Comparison of ENCODE assay signal across 23 cellular contexts in genomic region chr6:44473870-44474631, GRCh38.
DNase-seq lines count a peak whose midpoint lies in the region; ATAC-seq, FAIRE-seq and TF ChIP-seq lines count a peak whose summit lies in the region.
"Had no signal": no experiment of that assay in that cellular context is flagged by ENCODE, and none has a peak within 500 bp of the region (broad histone marks: within the 10 kb centered on the region; RNA-seq: fewer than 3 reads in every experiment).

No MANE protein-coding gene starts in this region.

- H3K36me3 Mint-ChIP-seq in Calu3 (ENCODE audit: insufficient read depth, unreplicated experiment): peaks cover 7% of the 10 kb centered on the region
- H3K36me3 Mint-ChIP-seq in activated CD4-positive, alpha-beta T cell treated with anti-CD3 and anti-CD28 coated beads, Interleukin-2, amount 10 ng/mL, durations not matched to agents 7 days and 5 days (ENCODE audit: low read depth): no peaks in the 10 kb centered on the region
- H3K36me3 Mint-ChIP-seq: CD4-positive, CD25-positive, alpha-beta regulatory T cell had no signal

- H2AK9ac ChIP-seq in IMR-90 (replicated peaks; ENCODE audit: low read depth, low read length, poor library complexity): no peak overlapping the region

- H2BK5ac ChIP-seq in IMR-90 (ENCODE audit: low read depth, low read length, poor library complexity, severe bottlenecking): no peak overlapping the region
- H2BK5ac ChIP-seq in H1 (ENCODE audit: low read depth, low read length): peak overlapping the region; percentile 91; the same call in 1 of the 2 replicates

- H4K8ac ChIP-seq in IMR-90 (ENCODE audit: low read depth in 2 of 2, low read length in 2 of 2) (no peak overlapping the region), H1 (ENCODE audit: extremely low read depth, insufficient read depth, low read length) (peak overlapping the region; percentile 28; the same call in 1 of the 2 replicates)

- no peaks in the 10 kb centered on the region for H3K23me2 ChIP-seq in H1 (ENCODE audit: low read depth, low read length)

- H3K4me2 ChIP-seq in IMR-90 (ENCODE audit: low read depth, low read length): no peak overlapping the region
- H3K4me2 ChIP-seq in H1 (ENCODE audit: insufficient read depth in 1 of 2, low read depth in 2 of 2, low read length in 2 of 2): no peak overlapping the region
- no peak overlapping the region for H3K4me2 ChIP-seq in osteoblast (ENCODE audit: insufficient read depth, low read length)

- H3K9me3 ChIP-seq in IMR-90 (ENCODE audit: control insufficient read depth, insufficient read depth, low read length) (no peaks in the 10 kb centered on the region), H1 (ENCODE audit: insufficient read depth in 2 of 2, low read depth in 1 of 2, low read length in 1 of 2) (no peaks in the 10 kb centered on the region), osteoblast (ENCODE audit: low read depth, low read length) (no peaks in the 10 kb centered on the region)
- H3K9me3 ChIP-seq: BE2C, Caco-2 had no signal

- H3K23ac ChIP-seq in IMR-90 (ENCODE audit: low read depth, low read length): no peak overlapping the region
- no peak overlapping the region for H3K23ac ChIP-seq in H1 (ENCODE audit: insufficient read length)

- H3K4me1 ChIP-seq in IMR-90 (ENCODE audit: control insufficient read depth, insufficient read depth, low read length) (peaks cover 2% of the 10 kb centered on the region; the same call in 1 of the 2 replicates), H1 (replicated peaks in 1 of 4; ENCODE audit: control insufficient read depth in 3 of 4, insufficient read depth in 4 of 4, low read length in 3 of 4) (peaks cover 0 to 17% (median 11%) of the 10 kb centered on the region in 4 experiments; a peak in 5 of 7 replicates), osteoblast (ENCODE audit: insufficient read depth, low read length) (no peaks in the 10 kb centered on the region)
- H3K4me1 ChIP-seq: BE2C had no signal

- TF ChIP-seq POLR2A in IMR-90 (IDR thresholded peaks at IDR 0.05; ENCODE audit: low read depth, low read length) (no peak), H1 (IDR thresholded peaks at IDR 0.05; ENCODE audit: control extremely low read depth in 1 of 2, low read depth in 2 of 2, low read length in 2 of 2) (no peak)

- H2BK120ac ChIP-seq in IMR-90 (ENCODE audit: low read depth, low read length): no peak overlapping the region
- H2BK120ac ChIP-seq in H1 (replicated peaks; ENCODE audit: low read depth, low read length): peak overlapping the region; percentile 50

- no peaks in the 10 kb centered on the region for H3K27me3 Mint-ChIP-seq in Calu3 (ENCODE audit: unreplicated experiment)
- peaks cover 1% of the 10 kb centered on the region for H3K27me3 Mint-ChIP-seq in activated CD4-positive, alpha-beta T cell treated with anti-CD3 and anti-CD28 coated beads, Interleukin-2, amount 10 ng/mL, durations not matched to agents 7 days and 5 days

- H3K27ac Mint-ChIP-seq in Calu3 (ENCODE audit: unreplicated experiment): peak overlapping the region; percentile 24
- no peak overlapping the region for H3K27ac Mint-ChIP-seq in activated CD4-positive, alpha-beta T cell treated with anti-CD3 and anti-CD28 coated beads, Interleukin-2, amount 10 ng/mL, durations not matched to agents 7 days and 5 days
- H3K27ac Mint-ChIP-seq: CD4-positive, CD25-positive, alpha-beta regulatory T cell; HFFc6 had no signal

- in situ Hi-C loops in IMR-90 (cut with MboI; ENCODE audit: low sequenced_read_pairs): loop anchor here (10.0 kb wide), 1 partner anchor 171 kb away; no protein-coding TSS in a partner anchor

- H3K56ac ChIP-seq in IMR-90 (ENCODE audit: extremely low read depth, insufficient read depth, low read length): no peak overlapping the region
- H3K56ac ChIP-seq in H1 (replicated peaks; ENCODE audit: insufficient read length, low read depth, low read length): no peak overlapping the region

- peaks cover 26% of the 10 kb centered on the region for H3K27me3 ChIP-seq in IMR-90 (ENCODE audit: control insufficient read depth, insufficient read depth, low read length)
- H3K27me3 ChIP-seq in H1 (replicated peaks in 1 of 4; ENCODE audit: control insufficient read depth in 3 of 4, extremely low read depth in 1 of 4, insufficient read depth in 3 of 4, low read length in 3 of 4): no peaks in the 10 kb centered on the region
- H3K27me3 ChIP-seq in osteoblast (ENCODE audit: insufficient read depth, low read length): peaks cover 5% of the 10 kb centered on the region

- dilution Hi-C loops in IMR-90 (cut with HindIII; ENCODE audit: low sequenced_read_pairs, unreplicated experiment): no loop called here

- H3K36me3 ChIP-seq in IMR-90 (ENCODE audit: control insufficient read depth, insufficient read depth, low read length) (no peaks in the 10 kb centered on the region), H1 (ENCODE audit: control insufficient read depth in 2 of 4, insufficient read depth in 4 of 4, low read length in 3 of 4) (no peaks in the 10 kb centered on the region), osteoblast (ENCODE audit: insufficient read depth, low read length) (no peaks in the 10 kb centered on the region)
- H3K36me3 ChIP-seq: BE2C had no signal

- no peak for TF ChIP-seq RAD21 in IMR-90 (IDR thresholded peaks at IDR 0.05; ENCODE audit: low read length)
- no peak for TF ChIP-seq RAD21 in H1 (IDR thresholded peaks at IDR 0.05 in 1 of 2, conservative IDR thresholded peaks at IDR 0.05 in 1 of 2; ENCODE audit: low read depth in 2 of 2, low read length in 2 of 2)

- H2BK20ac ChIP-seq in IMR-90 (ENCODE audit: low read depth, low read length): 0 out of 2 replicates have a peak overlapping the region, but pooled peaks have one; percentile 48
- peak overlapping the region; percentile 98; the same call in 1 of the 2 replicates for H2BK20ac ChIP-seq in H1 (ENCODE audit: low read length)

- H3K4me3 ChIP-seq in IMR-90 (ENCODE audit: insufficient read depth, low read depth, low read length) (no peak overlapping the region), H1 (ENCODE audit: extremely low read depth in 1 of 4, insufficient read depth in 2 of 4, low read depth in 3 of 4, low read length in 4 of 4) (no peak overlapping the region), osteoblast (ENCODE audit: insufficient read depth, low read length) (no peak overlapping the region)
- H3K4me3 ChIP-seq: GM23248 had no signal

- H4K5ac ChIP-seq in IMR-90 (ENCODE audit: low read depth, low read length) (no peak overlapping the region), H1 (ENCODE audit: insufficient read length, low read depth, low read length) (no peak overlapping the region)

- H3K79me1 ChIP-seq in IMR-90 (ENCODE audit: low read depth in 1 of 2, low read length in 2 of 2): no peaks in the 10 kb centered on the region
- H3K79me1 ChIP-seq in H1 (ENCODE audit: low read depth, low read length): no peaks in the 10 kb centered on the region

- no peak overlapping the region for H3K4me3 Mint-ChIP-seq in Calu3 (ENCODE audit: low read depth, unreplicated experiment)
- no peak overlapping the region for H3K4me3 Mint-ChIP-seq in activated CD4-positive, alpha-beta T cell treated with anti-CD3 and anti-CD28 coated beads, Interleukin-2, amount 10 ng/mL, durations not matched to agents 7 days and 5 days
- H3K4me3 Mint-ChIP-seq: CD4-positive, CD25-positive, alpha-beta regulatory T cell; HFFc6 had no signal

- H4K91ac ChIP-seq in IMR-90 (ENCODE audit: insufficient read depth, low read depth, low read length): no peak overlapping the region
- peak overlapping the region; percentile 75 for H4K91ac ChIP-seq in H1 (replicated peaks; ENCODE audit: insufficient read length, low read length)

- H3K14ac ChIP-seq in IMR-90 (replicated peaks; ENCODE audit: low read depth, low read length): no peak overlapping the region
- no peak overlapping the region for H3K14ac ChIP-seq in H1 (ENCODE audit: insufficient read length)

- ATAC-seq in IMR-90 (ENCODE audit: low read depth): no peak
- ATAC-seq in HG02763 (IDR thresholded peaks at IDR 0.05; ENCODE audit: unreplicated experiment): no peak
- ATAC-seq in HG03469 (IDR thresholded peaks at IDR 0.05; ENCODE audit: unreplicated experiment): no peak
- ATAC-seq: HCT116, HepG2 had no signal

- DNase-seq in Calu3 (no peak), IMR-90 (no peak), H1 (ENCODE audit: low read depth in 1 of 2, low spot score in 2 of 2) (no peak), osteoblast (ENCODE audit: insufficient read length, low spot score, missing footprints) (peak; percentile 52)
- DNase-seq in activated CD4-positive, alpha-beta T cell treated with anti-CD3 and anti-CD28 coated beads, Interleukin-2, amount 10 ng/mL, durations not matched to agents 7 days and 5 days: no peak
- DNase-seq: ACHN; BE2C; C1 segment of cervical spinal cord; Caco-2; CD4-positive, CD25-positive, alpha-beta regulatory T cell; DMS153; DMS79; GDM1; HFFc6 had no signal

- H2BK15ac ChIP-seq in IMR-90 (ENCODE audit: low read depth, low read length): no peak overlapping the region
- 0 out of 2 replicates have a peak overlapping the region, but pooled peaks have one; percentile 36 for H2BK15ac ChIP-seq in H1 (ENCODE audit: low read length)

- 75% methylated on average over 11 of the region's 17 CpGs; no CpG with 5 or more reads in 1 of the 2 experiments for WGBS in IMR-90 (ENCODE audit: extremely low coverage in 2 of 2, insufficient read length in 1 of 2), 2 experiments
- 89% methylated on average over 17 of the region's 17 CpGs; no CpG with 5 or more reads in 1 of the 2 experiments for WGBS in H1 (ENCODE audit: extremely low coverage in 1 of 2, insufficient coverage in 1 of 2, insufficient read length in 1 of 2, insufficient replicate concordance in 2 of 2, low coverage in 1 of 2, low lambda C conversion rate in 2 of 2, missing lambda C conversion rate in 1 of 2), 2 experiments

- H2AFZ ChIP-seq in IMR-90 (replicated peaks; ENCODE audit: low read length, poor library complexity): no peak overlapping the region
- H2AFZ ChIP-seq in H1 (ENCODE audit: low read length): no peak overlapping the region
- no peak overlapping the region for H2AFZ ChIP-seq in osteoblast (ENCODE audit: low read length)
- H2AFZ ChIP-seq: GM23248 had no signal

- POLR2A ChIA-PET in IMR-90 (lab: Charles Lee; ENCODE audit: unreplicated experiment): no interaction called here
- POLR2A ChIA-PET in H1 (lab: Charles Lee; ENCODE audit: partially characterized antibody): no interaction called here
- POLR2A ChIA-PET in activated CD4-positive, alpha-beta T cell treated with anti-CD3 and anti-CD28 coated beads, Interleukin-2, amount 10 ng/mL, durations not matched to agents 7 days and 5 days (lab: Charles Lee): no interaction called here

- no peaks in the 10 kb centered on the region for H3K9me3 Mint-ChIP-seq in Calu3 (ENCODE audit: low read depth, unreplicated experiment)
- no peaks in the 10 kb centered on the region for H3K9me3 Mint-ChIP-seq in activated CD4-positive, alpha-beta T cell treated with anti-CD3 and anti-CD28 coated beads, Interleukin-2, amount 10 ng/mL, durations not matched to agents 7 days and 5 days
- H3K9me3 Mint-ChIP-seq: CD4-positive, CD25-positive, alpha-beta regulatory T cell; HFFc6 had no signal

- H2AK5ac ChIP-seq in IMR-90 (ENCODE audit: low read depth, low read length) (no peak overlapping the region), H1 (ENCODE audit: low read depth, low read length) (no peak overlapping the region; the same call in 1 of the 2 replicates)

- intact Hi-C loops in Calu3 (cut with micrococcal nuclease; ENCODE audit: unreplicated experiment) (loop anchor here (2.0 to 10.0 kb wide), 4 partner anchors 21 to 1451 kb away; partner anchors contain the start of gene SUPT3H), IMR-90 (cut with micrococcal nuclease) (loop anchor here (2.0 kb wide), 3 partner anchors 947 to 1451 kb away; no protein-coding TSS in a partner anchor)

- no peak overlapping the region for H3K18ac ChIP-seq in IMR-90 (ENCODE audit: low read depth, low read length)
- peak overlapping the region; percentile 89; the same call in 1 of the 2 replicates for H3K18ac ChIP-seq in H1 (ENCODE audit: extremely low read depth, low read length)

- BruUV-seq in Calu3 (replicated peaks; lab: Mats Ljungman, UMichigan) (no TSS peak), IMR-90 (replicated peaks; lab: Mats Ljungman, UMichigan) (no TSS peak)

- no peak for TF ChIP-seq EP300 in H1 (IDR thresholded peaks at IDR 0.05; ENCODE audit: borderline replicate concordance in 1 of 2, low read depth in 2 of 2, low read length in 2 of 2)

- H3K27ac ChIP-seq in IMR-90 (ENCODE audit: insufficient read depth, low read length): no peak overlapping the region
- no peak overlapping the region for H3K27ac ChIP-seq in H1 (ENCODE audit: low read depth, low read length)
- H3K27ac ChIP-seq in osteoblast (ENCODE audit: low read depth, low read length): no peak overlapping the region
- H3K27ac ChIP-seq: GM23248 had no signal

- no peaks in the 10 kb centered on the region for H3K9me1 ChIP-seq in IMR-90 (ENCODE audit: insufficient read depth, low read length)

- no peak for FAIRE-seq in H1 (lab: Jason Lieb, UNC)
- FAIRE-seq: A204.1, GM12892, GM18507, H54, HepG2 had no signal

- no peak overlapping the region for H3K9ac ChIP-seq in IMR-90 (ENCODE audit: low read depth, low read length)
- no peak overlapping the region for H3K9ac ChIP-seq in H1 (replicated peaks in 1 of 4; ENCODE audit: extremely low read depth in 1 of 4, low read depth in 3 of 4, low read length in 3 of 4)
- H3K9ac ChIP-seq: GM23248 had no signal

- peaks cover 37% of the 10 kb centered on the region for H3K4me1 Mint-ChIP-seq in Calu3 (ENCODE audit: low read depth, unreplicated experiment)
- H3K4me1 Mint-ChIP-seq in activated CD4-positive, alpha-beta T cell treated with anti-CD3 and anti-CD28 coated beads, Interleukin-2, amount 10 ng/mL, durations not matched to agents 7 days and 5 days: peaks cover 2% of the 10 kb centered on the region

- CTCF ChIA-PET in Calu3 (lab: Charles Lee): interaction anchor here (1.8 to 2.5 kb wide), 6 partner anchors 16 to 448 kb away, joined by 5 to 38 read pairs (median 6); no protein-coding TSS in a partner anchor
- CTCF ChIA-PET in IMR-90 (lab: Yijun Ruan, JAX): no interaction called here
- CTCF ChIA-PET in H1 (lab: Charles Lee; ENCODE audit: partially characterized antibody): interaction anchor here (0.6 to 12.1 kb wide), 10 partner anchors 12 to 1449 kb away, joined by 3 to 135 read pairs (median 4); no protein-coding TSS in a partner anchor
- CTCF ChIA-PET in activated CD4-positive, alpha-beta T cell treated with anti-CD3 and anti-CD28 coated beads, Interleukin-2, amount 10 ng/mL, durations not matched to agents 7 days and 5 days (lab: Charles Lee): no interaction called here

- H3K79me2 ChIP-seq in H1 (ENCODE audit: control insufficient read depth in 1 of 2, insufficient read depth in 2 of 2, low read length in 2 of 2) (no peaks in the 10 kb centered on the region), osteoblast (ENCODE audit: insufficient read depth, low read length) (no peaks in the 10 kb centered on the region)

- H4K20me1 ChIP-seq in IMR-90 (ENCODE audit: insufficient read depth, low read length): no peaks in the 10 kb centered on the region
- no peaks in the 10 kb centered on the region for H4K20me1 ChIP-seq in H1 (replicated peaks in 1 of 2; ENCODE audit: control insufficient read depth in 1 of 2, insufficient read depth in 2 of 2, low read length in 2 of 2)
- no peaks in the 10 kb centered on the region for H4K20me1 ChIP-seq in osteoblast (ENCODE audit: insufficient read depth, low read length)

- H2BK12ac ChIP-seq in H1 (ENCODE audit: low read depth, low read length): peak overlapping the region; percentile 95

- H3K4ac ChIP-seq in IMR-90 (ENCODE audit: low read depth, low read length) (no peak overlapping the region), H1 (replicated peaks; ENCODE audit: insufficient read length, low read depth, low read length) (no peak overlapping the region)

- TF ChIP-seq CTCF in Calu3 (IDR thresholded peaks at IDR 0.05; ENCODE audit: unreplicated experiment) (no peak), IMR-90 (conservative IDR thresholded peaks at IDR 0.05; ENCODE audit: low read depth, low read length) (no peak), H1 (IDR thresholded peaks at IDR 0.05; ENCODE audit: control extremely low read depth in 1 of 3, insufficient read depth in 1 of 3, low read depth in 1 of 3, low read length in 3 of 3) (no peak), osteoblast (IDR thresholded peaks at IDR 0.05; ENCODE audit: extremely low read depth, low read depth, low read length) (no peak)

Comparison
In these comparisons a context has a peak if more than half of its experiments do, and no peak if none do; other contexts are left out.
1. CTCF ChIA-PET loops: an anchor here in Calu3 (1.8 to 2.5 kb wide) and H1 (0.6 to 12.1 kb wide); none called in IMR-90 and activated CD4-positive, alpha-beta T cell treated with anti-CD3 and anti-CD28 coated beads, Interleukin-2, amount 10 ng/mL, durations not matched to agents 7 days and 5 days.